In the genomic region with DNA sequence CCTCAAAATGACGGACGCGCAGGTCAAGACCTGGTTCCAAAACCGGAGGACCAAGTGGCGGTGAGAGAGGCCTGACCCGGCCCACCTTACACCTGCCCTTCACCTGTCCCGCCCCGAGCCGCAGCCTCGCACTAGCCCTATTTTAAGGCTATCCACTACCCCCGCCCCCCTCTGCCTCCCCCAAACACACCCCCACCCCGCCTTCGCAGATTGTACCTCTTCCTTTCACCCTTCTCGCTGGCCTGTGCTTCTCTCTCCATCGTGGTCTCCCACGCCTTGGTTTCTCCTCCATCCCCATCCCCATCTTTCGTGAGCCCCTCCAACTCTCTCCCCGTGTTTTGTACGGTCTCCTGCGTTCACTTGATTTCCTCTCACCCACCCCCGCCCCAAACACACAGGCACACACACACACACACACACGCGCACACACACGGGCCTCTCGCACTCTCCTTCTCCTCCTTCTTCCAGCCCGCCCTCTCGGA, we compare ENCODE assay signal across 17 cellular contexts. TPM values are rescaled to one million over a fixed set of nuclear protein-coding genes. Genes with fewer than 3 reads are reported as not detected.
DNase-seq lines count a peak whose midpoint lies in the region; ATAC-seq and TF ChIP-seq lines count a peak whose summit lies in the region.
"Had no signal": no experiment of that assay in that cellular context is flagged by ENCODE, and none has a peak within 500 bp of the region (broad histone marks: within the 10 kb centered on the region; RNA-seq: fewer than 3 reads in every experiment).

No MANE protein-coding gene starts in this region.

- BruUV-seq in HCT116 (replicated peaks; lab: Mats Ljungman, UMichigan), result no TSS peak

- no peaks in the 10 kb centered on the region for H3K79me2 ChIP-seq in HCT116 (ENCODE audit: insufficient read depth, low read length)

- H3K4me1 ChIP-seq in CD8-positive, alpha-beta T cell (ENCODE audit: insufficient read depth, low read length), result peaks cover 15% of the 10 kb centered on the region
- H3K4me1 ChIP-seq in HCT116 (ENCODE audit: control insufficient read depth in 1 of 2, insufficient read depth in 2 of 2, low read length in 2 of 2), result peaks cover 3 to 6% of the 10 kb centered on the region in 2 experiments; a peak in 2 of 4 replicates
- H3K4me1 ChIP-seq: BLaER1 had no signal

- H3K36me3 ChIP-seq in CD8-positive, alpha-beta T cell (ENCODE audit: insufficient read depth, low read length), result no peaks in the 10 kb centered on the region
- H3K36me3 ChIP-seq in HCT116 (ENCODE audit: control insufficient read depth in 1 of 2, insufficient read depth in 2 of 2, low read length in 2 of 2), result no peaks in the 10 kb centered on the region
- H3K36me3 ChIP-seq: BLaER1, cardiac muscle cell, prostate gland, upper lobe of left lung had no signal

- in situ Hi-C loops in ACHN (cut with HindIII; ENCODE audit: low pct_ligation_motif_present, low pct_unique_long_range_greater_than_20kb, low sequenced_read_pairs), result no loop called here

- TF ChIP-seq CTCF in CD8-positive, alpha-beta T cell (IDR thresholded peaks at IDR 0.05), result no peak
- no peak; a peak in 1 of 6 replicates for TF ChIP-seq CTCF in HCT116 (IDR thresholded peaks at IDR 0.05 in 2 of 3, conservative IDR thresholded peaks at IDR 0.05 in 1 of 3; ENCODE audit: borderline replicate concordance in 1 of 3, insufficient read depth in 1 of 3, low read depth in 2 of 3, low read length in 2 of 3)
- TF ChIP-seq CTCF in chondrocyte (IDR thresholded peaks at IDR 0.05), result peak; percentile 26
- TF ChIP-seq CTCF in nephron progenitor cell (IDR thresholded peaks at IDR 0.05), result no peak

- H3K27me3 ChIP-seq in CD8-positive, alpha-beta T cell (ENCODE audit: insufficient read depth, low read length), result peaks cover 23% of the 10 kb centered on the region
- H3K27me3 ChIP-seq in HCT116 (ENCODE audit: insufficient read depth, low read length), result no peaks in the 10 kb centered on the region

- no peak overlapping the region for H3K4me3 ChIP-seq in CD8-positive, alpha-beta T cell (ENCODE audit: low read depth, low read length)
- H3K4me3 ChIP-seq in HCT116 (replicated peaks in 1 of 2; ENCODE audit: low read depth in 1 of 2, low read length in 2 of 2), result peak overlapping the region; percentile 50 to 66
- H3K4me3 ChIP-seq: mucosa of descending colon, prostate gland, upper lobe of left lung had no signal

- peak overlapping the region; percentile 77 for H3K4me2 ChIP-seq in HCT116 (ENCODE audit: low read length)
- H3K4me2 ChIP-seq: BLaER1 had no signal

- H3K9me2 ChIP-seq in HCT116 (ENCODE audit: insufficient read depth), result no peaks in the 10 kb centered on the region

- H3K9me3 Mint-ChIP-seq in CD8-positive, alpha-beta T cell, result no peaks in the 10 kb centered on the region
- H3K9me3 Mint-ChIP-seq in chondrocyte (ENCODE audit: low read depth) (no peaks in the 10 kb centered on the region), nephron progenitor cell (no peaks in the 10 kb centered on the region)

- no peak for ATAC-seq in CD8-positive, alpha-beta T cell
- ATAC-seq in HCT116 (no peak), HG03108 (IDR thresholded peaks at IDR 0.05; ENCODE audit: unreplicated experiment) (no peak)

- CTCF ChIA-PET in CD8-positive, alpha-beta T cell (lab: Charles Lee), result no interaction called here
- CTCF ChIA-PET in HCT116 (lab: Charles Lee), result interaction anchor here (0.7 to 1.2 kb wide), 4 partner anchors 9 to 40 kb away, joined by 3 to 5 read pairs (median 3); no protein-coding TSS in a partner anchor

- peak overlapping the region; percentile 64 for H3K9ac ChIP-seq in HCT116 (ENCODE audit: low read length)
- H3K9ac ChIP-seq: BLaER1 had no signal

- RAD21 ChIA-PET in HCT116 (lab: Charles Lee; ENCODE audit: low non-redundant PET in 1 of 2, low total read pairs in 2 of 2, uncharacterized antibody in 2 of 2, unreplicated experiment in 2 of 2), result no interaction called here

- no peak overlapping the region for H3K27ac Mint-ChIP-seq in CD8-positive, alpha-beta T cell
- H3K27ac Mint-ChIP-seq in chondrocyte (ENCODE audit: unreplicated experiment), result no peak overlapping the region
- no peak overlapping the region for H3K27ac Mint-ChIP-seq in nephron progenitor cell

- H3K27me3 Mint-ChIP-seq in CD8-positive, alpha-beta T cell (ENCODE audit: low read depth), result peaks cover 53% of the 10 kb centered on the region
- H3K27me3 Mint-ChIP-seq in chondrocyte (ENCODE audit: low read depth), result peaks cover 71% of the 10 kb centered on the region
- peaks cover 98% of the 10 kb centered on the region for H3K27me3 Mint-ChIP-seq in nephron progenitor cell (ENCODE audit: low read depth, poor library complexity)

- H4K20me1 ChIP-seq in HCT116 (ENCODE audit: insufficient read depth), result no peaks in the 10 kb centered on the region
- H4K20me1 ChIP-seq: BLaER1 had no signal

- no peaks in the 10 kb centered on the region for H3K9me3 ChIP-seq in CD8-positive, alpha-beta T cell (ENCODE audit: low read length)
- H3K9me3 ChIP-seq in HCT116 (ENCODE audit: control insufficient read depth in 1 of 2, insufficient read depth in 1 of 2, low read depth in 1 of 2, low read length in 2 of 2), result no peaks in the 10 kb centered on the region
- H3K9me3 ChIP-seq: mucosa of descending colon, prostate gland, upper lobe of left lung had no signal

- H3K27ac ChIP-seq in CD8-positive, alpha-beta T cell (ENCODE audit: low read depth, low read length), result no peak overlapping the region
- H3K27ac ChIP-seq in HCT116 (ENCODE audit: low read depth, low read length), result no peak overlapping the region
- H3K27ac ChIP-seq: BLaER1, cardiac muscle cell, prostate gland, upper lobe of left lung had no signal

- no peak for DNase-seq in CD8-positive, alpha-beta T cell
- DNase-seq in HCT116 (ENCODE audit: low read depth, low spot score) (no peak), chondrocyte (ENCODE audit: low spot score) (no peak), nephron progenitor cell (no peak), ACHN (no peak), HPDE6-E6E7 (ENCODE audit: extremely low spot score) (no peak), putamen (ENCODE audit: low spot score) (no peak)
- DNase-seq: activated naive CD4-positive, alpha-beta T cell treated with anti-CD3 and anti-CD28 coated beads, Interleukin-2, amount 50 U/mL, for 16 hours; NCI-H510A had no signal

- H2AFZ ChIP-seq in HCT116 (ENCODE audit: low read depth, low read length, poor library complexity, severe bottlenecking), result no peak overlapping the region

- peaks cover 27% of the 10 kb centered on the region for H3K4me1 Mint-ChIP-seq in CD8-positive, alpha-beta T cell (ENCODE audit: low read depth)
- H3K4me1 Mint-ChIP-seq in chondrocyte (ENCODE audit: low read depth) (peaks cover 31% of the 10 kb centered on the region), nephron progenitor cell (peaks cover 18% of the 10 kb centered on the region)

- TF ChIP-seq POLR2A in HCT116 (IDR thresholded peaks at IDR 0.05; ENCODE audit: borderline replicate concordance, extremely low read depth, insufficient read depth, insufficient read length), result no peak

- TF ChIP-seq RAD21 in HCT116 (IDR thresholded peaks at IDR 0.05; ENCODE audit: low read depth), result no peak

- H3K36me3 Mint-ChIP-seq in CD8-positive, alpha-beta T cell, result no peaks in the 10 kb centered on the region
- H3K36me3 Mint-ChIP-seq in chondrocyte (ENCODE audit: low read depth) (peaks cover 5% of the 10 kb centered on the region), nephron progenitor cell (ENCODE audit: low read depth) (no peaks in the 10 kb centered on the region)

- POLR2A ChIA-PET in CD8-positive, alpha-beta T cell (lab: Charles Lee), result interaction anchor here (0.7 kb wide), 1 partner anchor 109 kb away, joined by 3 read pairs; no protein-coding TSS in a partner anchor
- POLR2A ChIA-PET in HCT116 (lab: Charles Lee), result no interaction called here

- intact Hi-C loops in CD8-positive, alpha-beta T cell (cut with DNase I, micrococcal nuclease), result no loop called here
- intact Hi-C loops in HCT116 (cut with micrococcal nuclease), result no loop called here

- H3K4me3 Mint-ChIP-seq in CD8-positive, alpha-beta T cell, result peak overlapping the region; percentile 45
- H3K4me3 Mint-ChIP-seq in chondrocyte (ENCODE audit: unreplicated experiment), result peak overlapping the region; percentile 36
- H3K4me3 Mint-ChIP-seq in nephron progenitor cell, result peak overlapping the region; percentile 61

TF ChIP-seq in HCT116, 20 proteins besides CTCF, POLR2A, EP300 and RAD21:
- TF ChIP-seq CEBPB (IDR thresholded peaks at IDR 0.05; ENCODE audit: low read depth), result no peak
- TF ChIP-seq SP1 (IDR thresholded peaks at IDR 0.05; ENCODE audit: low read depth), result no peak
- TF ChIP-seq ZNF274 (IDR thresholded peaks at IDR 0.05; ENCODE audit: low read depth, low read length), result no peak
- TF ChIP-seq FOSL1 (IDR thresholded peaks at IDR 0.05; ENCODE audit: low read depth), result no peak
- no peak for TF ChIP-seq TCF7L2 (IDR thresholded peaks at IDR 0.05; ENCODE audit: borderline replicate concordance, extremely low read depth, insufficient read depth, insufficient read length)
- TF ChIP-seq, protein P1, sequence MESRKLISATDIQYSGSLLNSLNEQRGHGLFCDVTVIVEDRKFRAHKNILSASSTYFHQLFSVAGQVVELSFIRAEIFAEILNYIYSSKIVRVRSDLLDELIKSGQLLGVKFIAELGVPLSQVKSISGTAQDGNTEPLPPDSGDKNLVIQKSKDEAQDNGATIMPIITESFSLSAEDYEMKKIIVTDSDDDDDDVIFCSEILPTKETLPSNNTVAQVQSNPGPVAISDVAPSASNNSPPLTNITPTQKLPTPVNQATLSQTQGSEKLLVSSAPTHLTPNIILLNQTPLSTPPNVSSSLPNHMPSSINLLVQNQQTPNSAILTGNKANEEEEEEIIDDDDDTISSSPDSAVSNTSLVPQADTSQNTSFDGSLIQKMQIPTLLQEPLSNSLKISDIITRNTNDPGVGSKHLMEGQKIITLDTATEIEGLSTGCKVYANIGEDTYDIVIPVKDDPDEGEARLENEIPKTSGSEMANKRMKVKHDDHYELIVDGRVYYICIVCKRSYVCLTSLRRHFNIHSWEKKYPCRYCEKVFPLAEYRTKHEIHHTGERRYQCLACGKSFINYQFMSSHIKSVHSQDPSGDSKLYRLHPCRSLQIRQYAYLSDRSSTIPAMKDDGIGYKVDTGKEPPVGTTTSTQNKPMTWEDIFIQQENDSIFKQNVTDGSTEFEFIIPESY (IDR thresholded peaks at IDR 0.05; ENCODE audit: extremely low read depth, insufficient replicate concordance, low read length), result no peak
TF ChIP-seq in HCT116: peak in this region for 0.

RNA-seq across cellular contexts. Expression of gene TLX3, which starts 1.3 kb away (rescaled TPM):
- total RNA-seq in CD8-positive, alpha-beta T cell, result not detected
- total RNA-seq in HCT116 (2021; ENCODE audit: unreplicated experiment) (4.6 TPM), chondrocyte (not detected in 3 replicates)
- polyA plus RNA-seq in HCT116 (2012), result 3.2 and 3.5 TPM in 2 replicates
- total RNA-seq: cardiac muscle cell, endothelial cell of umbilical vein, mucosa of descending colon, prostate gland, upper lobe of left lung had no signal
- polyA plus RNA-seq: cardiac muscle cell, endothelial cell of umbilical vein, keratinocyte had no signal
